Comparison of ENCODE assay signal across 10 cellular contexts in genomic region chrX:110286126-110286525, GRCh38. TPM values are rescaled to one million over a fixed set of nuclear protein-coding genes. Genes with fewer than 3 reads are reported as not detected.
DNase-seq lines count a peak whose midpoint lies in the region; ATAC-seq and TF ChIP-seq lines count a peak whose summit lies in the region.
"Had no signal": no experiment of that assay in that cellular context is flagged by ENCODE, and none has a peak within 500 bp of the region (broad histone marks: within the 10 kb centered on the region; RNA-seq: fewer than 3 reads in every experiment).

No MANE protein-coding gene starts in this region.

- no peak for DNase-seq in activated CD4-positive, CD25-positive, alpha-beta regulatory T cell treated with anti-CD3 and anti-CD28 coated beads, Interleukin-2, amount 50 U/mL, for 72 hours
- DNase-seq in NCI-H460 (ENCODE audit: extremely low read depth, low read depth): peak; percentile 52
- DNase-seq in smooth muscle cell (lab: John Stamatoyannopoulos, UW; ENCODE audit: unreplicated experiment): no peak
- no peak for DNase-seq in OCI-M2 (lab: John Stamatoyannopoulos, UW; ENCODE audit: unreplicated experiment)
- no peak for DNase-seq in coronary artery (ENCODE audit: low spot score)
- DNase-seq in NCI-H2029 treated with DMSO at 0.1 percent for 48 hours (lab: John Stamatoyannopoulos, UW): no peak
- DNase-seq: AML-193 had no signal

- no peaks in the 10 kb centered on the region for H3K36me3 ChIP-seq in smooth muscle cell (ENCODE audit: low read depth)

- TF ChIP-seq CTCF in smooth muscle cell (IDR thresholded peaks at IDR 0.05; ENCODE audit: borderline replicate concordance, insufficient read depth, poor library complexity, severe bottlenecking) (no peak), coronary artery (IDR thresholded peaks at IDR 0.05) (no peak)

- peaks cover 24% of the 10 kb centered on the region for H3K79me2 ChIP-seq in smooth muscle cell (ENCODE audit: low read depth)

- no peaks in the 10 kb centered on the region for H3K27me3 ChIP-seq in smooth muscle cell (ENCODE audit: low read depth)

- no peaks in the 10 kb centered on the region for H3F3A ChIP-seq in smooth muscle cell (ENCODE audit: low read depth)

- 66% methylated on average over 6 of the region's 6 CpGs for WGBS in smooth muscle cell (ENCODE audit: low lambda C conversion rate)

- no peaks in the 10 kb centered on the region for H4K20me1 ChIP-seq in smooth muscle cell (ENCODE audit: low read depth)

- peak overlapping the region; percentile 91 for H3K27ac ChIP-seq in smooth muscle cell (ENCODE audit: low read depth)
- H3K27ac ChIP-seq in coronary artery: no peak overlapping the region
- H3K27ac ChIP-seq: SK-N-MC had no signal

- H3K9me3 ChIP-seq in smooth muscle cell (replicated peaks; ENCODE audit: low read depth): no peaks in the 10 kb centered on the region

- no peaks in the 10 kb centered on the region for H3K4me1 ChIP-seq in smooth muscle cell (ENCODE audit: low read depth)

- H2AFZ ChIP-seq in smooth muscle cell (ENCODE audit: low read depth): no peak overlapping the region

- peak; percentile 79 to 84 for ATAC-seq in activated CD4-positive, CD25-positive, alpha-beta regulatory T cell treated with anti-CD3 and anti-CD28 coated beads, Interleukin-2, amount 50 U/mL, for 24 hours
- ATAC-seq in esophagus mucosa: peak; percentile 96

- H3K4me2 ChIP-seq in smooth muscle cell: no peak overlapping the region

- peak overlapping the region; percentile 66 for H3K9ac ChIP-seq in smooth muscle cell (ENCODE audit: low read depth)

- no peak overlapping the region for H3K4me3 ChIP-seq in smooth muscle cell
- H3K4me3 ChIP-seq in coronary artery: no peak overlapping the region
- H3K4me3 ChIP-seq: SK-N-MC had no signal

RNA-seq across cellular contexts. Expression of gene AMMECR1, which starts 31.8 kb away (rescaled TPM):
- total RNA-seq in NCI-H460 (2014; rRNA removed; shearing (Covaris generic)): 26.5 and 30.0 TPM in 2 replicates
- 8.5 and 10.0 TPM in 2 replicates for polyA plus RNA-seq in NCI-H460 (2014; cell fraction: nucleus; rRNA removed)
- total RNA-seq in esophagus mucosa: 17.5 TPM
- 19.6 and 20.9 TPM in 2 replicates for total RNA-seq in smooth muscle cell
- polyA plus RNA-seq in smooth muscle cell: 5.5 and 11.2 TPM in 2 replicates
